Comparison of ENCODE assay signal across 22 cellular contexts in the genomic region with DNA sequence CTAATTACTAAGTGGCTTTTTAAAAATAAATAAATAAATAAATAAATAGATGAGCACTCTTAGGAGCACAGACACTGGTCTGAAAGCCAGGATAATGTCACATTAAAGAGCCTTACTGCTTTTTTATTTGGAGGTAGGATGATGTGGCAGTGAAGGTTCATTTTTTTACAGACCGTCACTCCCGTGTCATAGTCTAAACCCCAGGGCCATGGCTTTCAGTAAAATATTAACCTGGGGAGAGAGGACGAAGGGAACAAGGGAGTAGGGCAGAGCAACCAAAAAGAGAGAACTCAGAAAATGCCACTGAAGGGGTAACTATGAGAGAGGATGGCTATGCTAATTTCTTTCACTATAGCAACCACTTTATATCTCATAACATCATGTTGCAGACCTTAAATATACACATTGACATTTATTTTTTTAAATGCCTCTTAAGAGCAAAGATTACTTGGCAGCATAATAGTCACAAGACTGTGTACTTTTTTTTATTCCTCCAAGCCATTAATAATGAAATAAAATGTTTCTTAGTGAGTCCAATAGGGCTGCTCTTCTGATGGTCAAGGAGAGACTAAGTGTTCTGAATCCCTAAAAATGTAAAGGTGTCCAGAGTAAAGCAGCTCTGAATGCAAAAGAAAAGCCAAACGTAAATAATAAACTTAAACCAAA.
DNase-seq lines count a peak whose midpoint lies in the region; ATAC-seq and FAIRE-seq lines count a peak whose summit lies in the region.
"Had no signal": no experiment of that assay in that cellular context is flagged by ENCODE, and none has a peak within 500 bp of the region (broad histone marks: within the 10 kb centered on the region; RNA-seq: fewer than 3 reads in every experiment).

No MANE protein-coding gene starts in this region.

- ATAC-seq in left colon, result peak; percentile 44
- no peak for ATAC-seq in activated CD4-positive, alpha-beta T cell treated with anti-CD3 and anti-CD28 coated beads for 36 hours

- H3K27ac Mint-ChIP-seq in activated CD4-positive, alpha-beta T cell treated with anti-CD3 and anti-CD28 coated beads for 36 hours, result no peak overlapping the region
- H3K27ac Mint-ChIP-seq: CD4-positive, CD25-positive, alpha-beta regulatory T cell; IgD-negative memory B cell had no signal

- no peak overlapping the region for H3K4me3 Mint-ChIP-seq in activated CD4-positive, alpha-beta T cell treated with anti-CD3 and anti-CD28 coated beads for 36 hours
- H3K4me3 Mint-ChIP-seq: CD4-positive, CD25-positive, alpha-beta regulatory T cell; CD8-positive, alpha-beta memory T cell; IgD-negative memory B cell had no signal

- H3K4me1 Mint-ChIP-seq in activated CD4-positive, alpha-beta T cell treated with anti-CD3 and anti-CD28 coated beads for 36 hours, result no peaks in the 10 kb centered on the region
- H3K4me1 Mint-ChIP-seq: IgD-negative memory B cell had no signal

- CTCF ChIA-PET in activated CD4-positive, alpha-beta T cell treated with anti-CD3 and anti-CD28 coated beads for 36 hours (lab: Charles Lee), result no interaction called here

- no peaks in the 10 kb centered on the region for H3K27me3 Mint-ChIP-seq in activated CD4-positive, alpha-beta T cell treated with anti-CD3 and anti-CD28 coated beads for 36 hours
- H3K27me3 Mint-ChIP-seq: CD4-positive, CD25-positive, alpha-beta regulatory T cell; IgD-negative memory B cell had no signal

- H3K36me3 Mint-ChIP-seq in activated CD4-positive, alpha-beta T cell treated with anti-CD3 and anti-CD28 coated beads for 36 hours (ENCODE audit: low read depth), result peaks cover 24% of the 10 kb centered on the region

- peaks cover 2% of the 10 kb centered on the region for H3K9me3 Mint-ChIP-seq in activated CD4-positive, alpha-beta T cell treated with anti-CD3 and anti-CD28 coated beads for 36 hours (ENCODE audit: low read depth)

- intact Hi-C loops in left colon (cut with DNase I, micrococcal nuclease), result no loop called here
- intact Hi-C loops in activated CD4-positive, alpha-beta T cell treated with anti-CD3 and anti-CD28 coated beads for 36 hours (cut with DNase I, micrococcal nuclease), result no loop called here

- DNase-seq in HuH-7 (ENCODE audit: low spot score) (peak; percentile 17), RCC 7860 (ENCODE audit: low spot score) (peak; percentile 16), left colon (no peak), renal cortical epithelial cell (ENCODE audit: low read depth) (peak; percentile 39), germinal center (ENCODE audit: low spot score) (no peak), NCI-H2196 (lab: John Stamatoyannopoulos, UW; ENCODE audit: unreplicated experiment) (no peak), LoVo (ENCODE audit: low spot score) (no peak)
- no peak for DNase-seq in activated CD4-positive, alpha-beta T cell treated with anti-CD3 and anti-CD28 coated beads for 36 hours
- DNase-seq: ACHN; BE2C; C1 segment of cervical spinal cord; CD4-positive, CD25-positive, alpha-beta regulatory T cell; CD8-positive, alpha-beta memory T cell; COR-L47; DMS153; DMS79; GDM1; GM23248 had no signal

- POLR2A ChIA-PET in activated CD4-positive, alpha-beta T cell treated with anti-CD3 and anti-CD28 coated beads for 36 hours (lab: Charles Lee), result no interaction called here

- peak; percentile 49 for FAIRE-seq in RCC 7860 (lab: Jason Lieb, UNC)
- FAIRE-seq: A204.1, GM12892, GM18507 had no signal

Comparison
In these comparisons a context has a peak if more than half of its experiments do, and no peak if none do; other contexts are left out.
1. DNase-seq: peak in HuH-7 (single experiment), RCC 7860 (single experiment) and renal cortical epithelial cell (single experiment); none in left colon (0 of 2), germinal center (single experiment), activated CD4-positive, alpha-beta T cell treated with anti-CD3 and anti-CD28 coated beads for 36 hours (single experiment), NCI-H2196 (single experiment) and LoVo (single experiment).